1 cellular context compared by ENCODE assay signal in the genomic region with DNA sequence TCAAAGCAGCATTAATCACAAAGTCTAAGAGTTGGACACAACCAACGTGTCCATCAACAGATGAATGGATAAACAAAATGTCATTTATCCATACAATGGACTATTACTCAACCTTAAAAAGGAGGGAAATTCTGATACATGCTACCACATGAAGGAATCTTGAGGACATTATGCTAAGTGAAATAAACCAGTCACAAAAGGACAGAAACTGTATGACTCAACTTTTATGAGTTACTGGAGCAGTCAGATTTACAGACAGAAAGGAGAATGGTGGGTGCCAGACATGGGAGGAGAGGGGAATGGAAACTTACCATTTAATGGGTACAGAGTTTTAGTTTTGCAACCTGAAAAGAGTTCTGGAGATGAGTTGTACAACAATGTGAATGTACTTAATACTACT.
TF ChIP-seq lines count a peak whose summit lies in the region.

No MANE protein-coding gene starts in this region.

TF ChIP-seq in HCT116, 20 proteins besides CTCF, POLR2A, EP300 and RAD21 (continued from another document):
- TF ChIP-seq CEBPB (IDR thresholded peaks at IDR 0.05; ENCODE audit: low read depth) (peak; percentile 39; the same call in 1 of the 2 replicates), CBX3 (IDR thresholded peaks at IDR 0.05; ENCODE audit: low read depth) (no peak), SIN3A (IDR thresholded peaks at IDR 0.05; ENCODE audit: low read depth) (no peak)
